In the genomic region with DNA sequence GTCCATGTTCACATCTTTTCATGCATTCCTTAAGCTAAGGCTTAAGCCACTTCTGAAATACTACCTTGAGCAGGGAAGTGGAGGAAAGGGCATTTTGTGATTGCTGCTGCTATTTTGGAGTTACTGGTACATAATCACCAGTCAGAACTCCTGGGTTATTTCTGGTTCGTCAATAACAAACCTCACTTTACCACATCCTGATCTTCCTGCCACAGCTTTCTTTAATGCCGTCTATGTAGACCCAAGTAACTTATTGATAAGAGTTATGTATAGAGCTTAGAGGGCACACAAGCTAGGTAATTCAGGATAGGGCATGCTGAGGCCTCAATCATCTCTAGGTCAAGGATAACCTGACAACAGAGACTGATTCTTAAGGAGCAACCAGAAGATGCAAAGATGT, we compare ENCODE assay signal across 17 cellular contexts.
"Had no signal": no experiment of that assay in that cellular context is flagged by ENCODE, and none has a peak within 500 bp of the region (broad histone marks: within the 10 kb centered on the region; RNA-seq: fewer than 3 reads in every experiment).

No MANE protein-coding gene starts in this region.

- H3K4me3 ChIP-seq: gastrocnemius medialis, mucosa of descending colon, sigmoid colon had no signal

- DNase-seq: activated CD4-positive, alpha-beta T cell treated with anti-CD3 and anti-CD28 coated beads, Interleukin-2, amount 50 U/mL, for 4 hours; activated effector memory CD4-positive, alpha-beta T cell treated with anti-CD3 and anti-CD28 coated beads, Interleukin-2, amount 50 U/mL, for 16 hours; amniotic stem cell; cortex of kidney; effector CD8-positive, alpha-beta T cell; gastrocnemius medialis; islet precursor cell; mammary epithelial cell; mucosa of descending colon; nephron progenitor cell; sigmoid colon; stimulated activated CD4-positive, alpha-beta T cell treated with anti-CD3 and anti-CD28 coated beads, Interleukin-2, amount 100 ng/mL, for 24 hours; stimulated activated naive CD4-positive, alpha-beta T cell treated with Interleukin-2 at 50 U/mL for 16 hours; WERI-Rb-1 had no signal

- H3K27ac ChIP-seq: epithelial cell of prostate, gastrocnemius medialis, sigmoid colon had no signal

- H3K36me3 Mint-ChIP-seq: brain had no signal

- H3K4me1 ChIP-seq: gastrocnemius medialis, sigmoid colon had no signal

- H3K4me3 Mint-ChIP-seq: brain; central memory CD8-positive, alpha-beta T cell; nephron progenitor cell had no signal

- H3K9me3 ChIP-seq: gastrocnemius medialis, mucosa of descending colon, sigmoid colon had no signal

- H3K9me3 Mint-ChIP-seq: brain; central memory CD8-positive, alpha-beta T cell; nephron progenitor cell had no signal

- H3K27me3 Mint-ChIP-seq: central memory CD8-positive, alpha-beta T cell had no signal

- H3K27me3 ChIP-seq: gastrocnemius medialis, sigmoid colon had no signal

- H3K27ac Mint-ChIP-seq: brain, nephron progenitor cell had no signal

- H3K4me1 Mint-ChIP-seq: nephron progenitor cell had no signal

- H3K36me3 ChIP-seq: gastrocnemius medialis, sigmoid colon, WERI-Rb-1 had no signal

- ATAC-seq: gastrocnemius medialis had no signal
